10 cellular contexts compared by ENCODE assay signal in the genomic region with DNA sequence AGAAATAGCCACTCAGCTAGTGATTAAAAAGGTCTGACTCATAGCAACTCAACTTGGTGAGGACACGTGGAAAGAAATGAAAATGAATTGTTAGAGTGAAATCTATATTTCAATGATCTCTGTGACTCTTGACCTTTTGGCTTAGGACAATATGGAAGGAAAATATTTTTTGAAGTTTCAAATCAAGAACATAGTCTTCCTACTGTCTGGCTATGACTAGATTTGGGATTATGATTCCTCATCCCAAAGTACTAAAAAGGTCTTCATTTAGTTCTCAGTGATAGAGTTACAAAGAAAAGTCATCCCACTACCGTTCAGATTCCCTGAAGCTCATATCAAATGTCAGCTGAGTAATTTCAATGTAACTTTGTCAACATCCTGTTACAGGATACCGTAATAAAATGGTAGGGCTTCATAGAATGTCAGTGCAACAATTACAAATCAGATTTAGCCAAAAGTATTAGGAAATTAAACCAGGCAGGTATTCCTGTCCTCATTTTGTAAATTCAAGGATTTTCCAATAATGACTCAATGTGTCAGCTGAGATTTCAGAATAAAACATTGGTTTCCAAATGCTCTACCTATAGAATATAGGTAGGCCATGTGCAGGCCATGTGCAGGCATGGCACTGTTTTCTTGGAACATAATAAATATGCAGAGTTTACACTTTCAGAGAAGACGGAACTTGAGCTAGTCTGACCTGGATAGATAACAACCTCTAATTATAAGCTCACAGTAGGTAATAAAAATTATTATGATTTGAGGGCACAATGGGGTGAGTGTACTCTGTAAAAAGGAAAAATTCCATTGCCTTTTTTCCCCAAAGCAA. TPM values are rescaled to one million over a fixed set of nuclear protein-coding genes. Genes with fewer than 3 reads are reported as not detected.
DNase-seq lines count a peak whose midpoint lies in the region; ATAC-seq and TF ChIP-seq lines count a peak whose summit lies in the region.
"Had no signal": no experiment of that assay in that cellular context is flagged by ENCODE, and none has a peak within 500 bp of the region (broad histone marks: within the 10 kb centered on the region; RNA-seq: fewer than 3 reads in every experiment).

No MANE protein-coding gene starts in this region.

- TF ChIP-seq CTCF in fibroblast of mammary gland (conservative IDR thresholded peaks at IDR 0.05; ENCODE audit: control insufficient read depth, insufficient read depth, low read depth, low read length) = no peak
- no peak for TF ChIP-seq CTCF in transverse colon (IDR thresholded peaks at IDR 0.05)

- H3K4me1 Mint-ChIP-seq in activated CD4-positive, alpha-beta T cell treated with anti-CD3 and anti-CD28 coated beads, Interleukin-2, amount 10 ng/mL, durations not matched to agents 24 days and 14 days = peaks cover 9% of the 10 kb centered on the region

- intact Hi-C loops in activated CD4-positive, alpha-beta T cell treated with anti-CD3 and anti-CD28 coated beads, Interleukin-2, amount 10 ng/mL, durations not matched to agents 24 days and 14 days (cut with micrococcal nuclease) = loop anchor here (5.0 to 10.0 kb wide), 2 partner anchors 36 to 78 kb away; a partner anchor contains a TSS
- intact Hi-C loops in transverse colon (cut with DNase I; ENCODE audit: low total_unique reads) = no loop called here

- no peaks in the 10 kb centered on the region for H3K9me3 Mint-ChIP-seq in activated CD4-positive, alpha-beta T cell treated with anti-CD3 and anti-CD28 coated beads, Interleukin-2, amount 10 ng/mL, durations not matched to agents 24 days and 14 days

- no peaks in the 10 kb centered on the region for H3K36me3 ChIP-seq in transverse colon
- H3K36me3 ChIP-seq: right atrium auricular region had no signal

- H3K27ac ChIP-seq in transverse colon = peak overlapping the region in 3 of 4 donors; percentile 10 to 30 (median 22)
- H3K27ac ChIP-seq: right atrium auricular region had no signal

- peaks cover 16% of the 10 kb centered on the region for H3K27me3 Mint-ChIP-seq in activated CD4-positive, alpha-beta T cell treated with anti-CD3 and anti-CD28 coated beads, Interleukin-2, amount 10 ng/mL, durations not matched to agents 24 days and 14 days

- H3K9me3 ChIP-seq in transverse colon = no peaks in the 10 kb centered on the region
- H3K9me3 ChIP-seq: right atrium auricular region had no signal

- no peaks in the 10 kb centered on the region for H3K36me3 Mint-ChIP-seq in activated CD4-positive, alpha-beta T cell treated with anti-CD3 and anti-CD28 coated beads, Interleukin-2, amount 10 ng/mL, durations not matched to agents 24 days and 14 days (ENCODE audit: low read depth)

- H3K27ac Mint-ChIP-seq in activated CD4-positive, alpha-beta T cell treated with anti-CD3 and anti-CD28 coated beads, Interleukin-2, amount 10 ng/mL, durations not matched to agents 24 days and 14 days = peak overlapping the region; percentile 20

- no peak for DNase-seq in activated CD4-positive, alpha-beta T cell treated with anti-CD3 and anti-CD28 coated beads, Interleukin-2, amount 10 ng/mL, durations not matched to agents 24 days and 14 days
- no peak for DNase-seq in activated CD4-positive, alpha-beta T cell treated with anti-CD3 and anti-CD28 coated beads, Interleukin-2, amount 50 U/mL, for 48 hours
- peak; percentile 59 for DNase-seq in RPMI7951 (ENCODE audit: low read depth)
- peak; percentile 72 for DNase-seq in fibroblast of mammary gland (ENCODE audit: low read depth)
- no peak for DNase-seq in transverse colon
- DNase-seq in AG08396 (ENCODE audit: low spot score) = no peak
- DNase-seq: NCI-H1048 had no signal

- no peak for TF ChIP-seq POLR2A in transverse colon (IDR thresholded peaks at IDR 0.05)

- WGBS in transverse colon (ENCODE audit: low coverage in 1 of 2), 2 donors = 25 to 45% methylated on average over 4 of the region's 4 CpGs

- in situ Hi-C loops in transverse colon (cut with MboI; ENCODE audit: low pct_ligation_motif_present in 1 of 4, low pct_unique_long_range_greater_than_20kb in 1 of 4, low sequenced_read_pairs in 3 of 4) = loop anchor here in 3 of 4 donors (10.0 to 25.0 kb wide), 5 partner anchors 68 to 486 kb away; no protein-coding TSS in a partner anchor

- H3K4me3 ChIP-seq in fibroblast of mammary gland (ENCODE audit: control insufficient read depth, low read depth, low read length) = no peak overlapping the region
- no peak overlapping the region for H3K4me3 ChIP-seq in transverse colon
- H3K4me3 ChIP-seq: right atrium auricular region had no signal

- TF ChIP-seq EP300 in transverse colon (IDR thresholded peaks at IDR 0.05; ENCODE audit: low read depth) = no peak

- no peak overlapping the region for H3K4me3 Mint-ChIP-seq in activated CD4-positive, alpha-beta T cell treated with anti-CD3 and anti-CD28 coated beads, Interleukin-2, amount 10 ng/mL, durations not matched to agents 24 days and 14 days

- ATAC-seq in HG03135 (IDR thresholded peaks at IDR 0.05; ENCODE audit: unreplicated experiment) = no peak
- ATAC-seq in HG02884 (IDR thresholded peaks at IDR 0.05; ENCODE audit: unreplicated experiment) = no peak

- peaks cover 0 to 23% (median 6%) of the 10 kb centered on the region in 4 donors for H3K4me1 ChIP-seq in transverse colon
- H3K4me1 ChIP-seq: right atrium auricular region had no signal

- H3K27me3 ChIP-seq in transverse colon = peaks cover 5% of the 10 kb centered on the region
- H3K27me3 ChIP-seq: right atrium auricular region had no signal

RNA-seq across cellular contexts. Expression of a gene that starts 36.0 kb away (rescaled TPM):
- total RNA-seq in activated CD4-positive, alpha-beta T cell treated with anti-CD3 and anti-CD28 coated beads, Interleukin-2, amount 10 ng/mL, durations not matched to agents 24 days and 14 days = not detected in 2 replicates
- total RNA-seq in RPMI7951 (2014; rRNA removed; shearing (Covaris generic)) = 1.6 and 1.8 TPM in 2 replicates
- total RNA-seq in transverse colon = 1 to 10 TPM in 2 of 4 donors, under 1 TPM in 2; 0.75 to 2.2 (median 1.5) TPM

RNA-seq across cellular contexts. Expression of a gene that starts 40.4 kb away (rescaled TPM):
- total RNA-seq in activated CD4-positive, alpha-beta T cell treated with anti-CD3 and anti-CD28 coated beads, Interleukin-2, amount 10 ng/mL, durations not matched to agents 24 days and 14 days = 26.3 and 29.9 TPM in 2 replicates
- 17.3 and 17.9 TPM in 2 replicates for total RNA-seq in RPMI7951 (2014; rRNA removed; shearing (Covaris generic))
- 10 to 100 TPM; 33.6 to 96.1 (median 49.7) TPM for total RNA-seq in transverse colon

Comparison
In these comparisons a context has a peak if more than half of its experiments do, and no peak if none do; other contexts are left out.
1. DNase-seq: peak in RPMI7951 (single experiment) and fibroblast of mammary gland (single experiment); none in activated CD4-positive, alpha-beta T cell treated with anti-CD3 and anti-CD28 coated beads, Interleukin-2, amount 10 ng/mL, durations not matched to agents 24 days and 14 days (single experiment), activated CD4-positive, alpha-beta T cell treated with anti-CD3 and anti-CD28 coated beads, Interleukin-2, amount 50 U/mL, for 48 hours (0 of 2), transverse colon (single experiment) and AG08396 (single experiment).